Comparison of ENCODE assay signal across 10 cellular contexts in the genomic region with DNA sequence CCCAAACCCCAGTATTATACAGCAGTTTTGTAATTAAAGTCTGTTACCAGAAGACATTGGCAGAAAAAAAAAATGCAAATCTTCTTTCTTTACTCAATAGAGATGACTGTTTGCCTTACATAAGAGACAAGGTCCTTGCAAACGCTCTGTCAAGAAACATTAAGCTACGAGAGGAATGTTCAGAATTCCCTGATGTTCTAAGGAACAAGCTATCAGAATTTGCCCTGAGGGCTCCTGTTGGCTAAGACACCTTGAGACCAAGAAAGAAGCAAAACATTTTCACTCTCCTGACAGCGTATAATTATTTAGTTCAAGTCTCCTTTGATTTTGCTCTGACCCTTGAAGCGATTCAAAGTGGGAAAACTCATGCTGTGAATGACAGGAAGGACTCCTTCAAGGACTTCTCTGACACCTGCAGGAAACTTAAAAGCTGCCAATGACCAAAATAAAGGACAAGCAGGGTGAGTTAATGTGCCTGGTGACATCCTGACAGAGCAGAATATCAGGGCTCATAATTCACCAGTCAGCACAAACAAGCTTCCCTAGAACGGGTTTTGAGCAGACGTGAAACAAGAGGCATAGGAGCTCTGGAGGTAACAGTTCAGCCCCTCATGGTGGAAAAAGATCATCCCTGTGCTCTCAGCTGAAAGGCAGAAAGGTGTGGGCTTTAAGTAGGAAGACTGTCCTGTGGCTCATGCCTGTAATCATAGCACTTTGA. TPM values are rescaled to one million over a fixed set of nuclear protein-coding genes. Genes with fewer than 3 reads are reported as not detected.
DNase-seq lines count a peak whose midpoint lies in the region; ATAC-seq lines count a peak whose summit lies in the region.
"Had no signal": no experiment of that assay in that cellular context is flagged by ENCODE, and none has a peak within 500 bp of the region (broad histone marks: within the 10 kb centered on the region; RNA-seq: fewer than 3 reads in every experiment).

No MANE protein-coding gene starts in this region.

- peak overlapping the region; percentile 85 for H3K4me3 Mint-ChIP-seq in T-helper 1 cell treated with Interleukin-12 subunit alpha and Interleukin-12 subunit beta and Interleukin-4 antibody, amounts not matched to agents 30 μg/mL and 1 μg/mL, for 36 hours
- H3K4me3 Mint-ChIP-seq in activated CD4-positive, alpha-beta memory T cell treated with anti-CD3 and anti-CD28 coated beads for 36 hours: peak overlapping the region; percentile 45
- peak overlapping the region; percentile 73 to 80 (median 80) for H3K4me3 Mint-ChIP-seq in immature natural killer cell

- H3K9me3 Mint-ChIP-seq in T-helper 1 cell treated with Interleukin-12 subunit alpha and Interleukin-12 subunit beta and Interleukin-4 antibody, amounts not matched to agents 30 μg/mL and 1 μg/mL, for 36 hours: no peaks in the 10 kb centered on the region
- H3K9me3 Mint-ChIP-seq in activated CD4-positive, alpha-beta memory T cell treated with anti-CD3 and anti-CD28 coated beads for 36 hours: no peaks in the 10 kb centered on the region
- no peaks in the 10 kb centered on the region for H3K9me3 Mint-ChIP-seq in immature natural killer cell

- peak overlapping the region; percentile 4 to 62 (median 17) for H3K9ac ChIP-seq in subcutaneous abdominal adipose tissue (ENCODE audit: low read length in 5 of 5)

- no peak for DNase-seq in T-helper 1 cell
- DNase-seq in activated CD4-positive, alpha-beta memory T cell treated with anti-CD3 and anti-CD28 coated beads for 36 hours: no peak
- DNase-seq in immature natural killer cell: no peak
- DNase-seq in effector CD8-positive, alpha-beta T cell (lab: John Stamatoyannopoulos, UW): no peak
- DNase-seq in GOT3 (lab: John Stamatoyannopoulos, UW): no peak
- DNase-seq: ACHN had no signal

- intact Hi-C loops in activated CD4-positive, alpha-beta memory T cell treated with anti-CD3 and anti-CD28 coated beads for 36 hours (cut with micrococcal nuclease): loop anchor here (1.0 to 10.0 kb wide), 4 partner anchors 25 to 582 kb away; a partner anchor contains a TSS

- peaks cover 0 to 7% (median 0%) of the 10 kb centered on the region in 5 donors for H3K36me3 ChIP-seq in subcutaneous abdominal adipose tissue (ENCODE audit: control insufficient read depth in 5 of 5, insufficient read depth in 5 of 5, low read length in 5 of 5)

- peaks cover 52% of the 10 kb centered on the region for H3K4me1 Mint-ChIP-seq in T-helper 1 cell treated with Interleukin-12 subunit alpha and Interleukin-12 subunit beta and Interleukin-4 antibody, amounts not matched to agents 30 μg/mL and 1 μg/mL, for 36 hours (ENCODE audit: low read depth)
- H3K4me1 Mint-ChIP-seq in activated CD4-positive, alpha-beta memory T cell treated with anti-CD3 and anti-CD28 coated beads for 36 hours (ENCODE audit: low read depth): peaks cover 68% of the 10 kb centered on the region
- peaks cover 73 to 77% of the 10 kb centered on the region in 2 donors for H3K4me1 Mint-ChIP-seq in immature natural killer cell

- CTCF ChIA-PET in activated CD4-positive, alpha-beta memory T cell treated with anti-CD3 and anti-CD28 coated beads for 36 hours (lab: Charles Lee): interaction anchor here (0.6 to 5.4 kb wide), 16 partner anchors 17 to 231 kb away, joined by 3 to 49 read pairs (median 6); a partner anchor contains a TSS

- H3K9me3 ChIP-seq in subcutaneous abdominal adipose tissue (ENCODE audit: control insufficient read depth in 5 of 5, low read length in 5 of 5): no peaks in the 10 kb centered on the region
- H3K9me3 ChIP-seq: body of pancreas had no signal

- H3K27me3 ChIP-seq in subcutaneous abdominal adipose tissue (ENCODE audit: control insufficient read depth in 5 of 5, insufficient read depth in 4 of 5, low read length in 5 of 5): no peaks in the 10 kb centered on the region
- H3K27me3 ChIP-seq: body of pancreas had no signal

- peak overlapping the region; percentile 94 for H3K27ac Mint-ChIP-seq in T-helper 1 cell treated with Interleukin-12 subunit alpha and Interleukin-12 subunit beta and Interleukin-4 antibody, amounts not matched to agents 30 μg/mL and 1 μg/mL, for 36 hours
- peak overlapping the region; percentile 91 for H3K27ac Mint-ChIP-seq in activated CD4-positive, alpha-beta memory T cell treated with anti-CD3 and anti-CD28 coated beads for 36 hours
- peak overlapping the region; percentile 86 to 93 (median 88) for H3K27ac Mint-ChIP-seq in immature natural killer cell

- POLR2A ChIA-PET in activated CD4-positive, alpha-beta memory T cell treated with anti-CD3 and anti-CD28 coated beads for 36 hours (lab: Charles Lee): interaction anchor here (0.7 to 1.7 kb wide), 11 partner anchors 13 to 330 kb away, joined by 3 to 9 read pairs (median 5); a partner anchor contains a TSS

- H3K4me1 ChIP-seq in subcutaneous abdominal adipose tissue (ENCODE audit: control insufficient read depth in 5 of 5, insufficient read depth in 5 of 5, low read length in 5 of 5): peaks cover 12 to 75% (median 66%) of the 10 kb centered on the region in 5 donors

- H3K4me3 ChIP-seq in subcutaneous abdominal adipose tissue (ENCODE audit: low read depth in 1 of 5, low read length in 5 of 5): peak overlapping the region in 2 of 5 donors; percentile 5 to 44
- H3K4me3 ChIP-seq: body of pancreas had no signal

- H3K27me3 Mint-ChIP-seq in T-helper 1 cell treated with Interleukin-12 subunit alpha and Interleukin-12 subunit beta and Interleukin-4 antibody, amounts not matched to agents 30 μg/mL and 1 μg/mL, for 36 hours (ENCODE audit: low read depth): no peaks in the 10 kb centered on the region
- no peaks in the 10 kb centered on the region for H3K27me3 Mint-ChIP-seq in activated CD4-positive, alpha-beta memory T cell treated with anti-CD3 and anti-CD28 coated beads for 36 hours
- peaks cover 0 to 12% (median 9%) of the 10 kb centered on the region in 3 donors for H3K27me3 Mint-ChIP-seq in immature natural killer cell (ENCODE audit: low read depth in 3 of 3)

- peaks cover 32% of the 10 kb centered on the region for H3K36me3 Mint-ChIP-seq in T-helper 1 cell treated with Interleukin-12 subunit alpha and Interleukin-12 subunit beta and Interleukin-4 antibody, amounts not matched to agents 30 μg/mL and 1 μg/mL, for 36 hours (ENCODE audit: low read depth)
- peaks cover 21% of the 10 kb centered on the region for H3K36me3 Mint-ChIP-seq in activated CD4-positive, alpha-beta memory T cell treated with anti-CD3 and anti-CD28 coated beads for 36 hours
- peaks cover 4 to 8% (median 8%) of the 10 kb centered on the region in 3 donors for H3K36me3 Mint-ChIP-seq in immature natural killer cell

- peak overlapping the region; percentile 51 for H3K27ac ChIP-seq in subcutaneous abdominal adipose tissue (ENCODE audit: low read depth, low read length)

- ATAC-seq in GM19324 (IDR thresholded peaks at IDR 0.05; ENCODE audit: low FRiP score, unreplicated experiment): no peak
- ATAC-seq: body of pancreas had no signal

RNA-seq across cellular contexts. Expression of a gene that starts 2.5 kb away (rescaled TPM):
- total RNA-seq in activated CD4-positive, alpha-beta memory T cell treated with anti-CD3 and anti-CD28 coated beads for 36 hours: 10 to 100 TPM; 77.6 to 79.5 TPM
- polyA plus RNA-seq in immature natural killer cell: 100 to 1,000 TPM; 115 to 181 (median 141) TPM

RNA-seq across cellular contexts. Expression of a gene that starts 19.2 kb away (rescaled TPM):
- 10 to 100 TPM; 56.4 to 60.0 TPM for total RNA-seq in activated CD4-positive, alpha-beta memory T cell treated with anti-CD3 and anti-CD28 coated beads for 36 hours
- polyA plus RNA-seq in immature natural killer cell: 10 to 100 TPM; 38.3 to 42.0 (median 40.9) TPM

RNA-seq across cellular contexts. Expression of a gene that starts 27.7 kb away (rescaled TPM):
- total RNA-seq in activated CD4-positive, alpha-beta memory T cell treated with anti-CD3 and anti-CD28 coated beads for 36 hours: 10 to 100 TPM; 51.4 to 57.6 TPM
- 10 to 100 TPM; 26.0 to 48.4 (median 32.0) TPM for polyA plus RNA-seq in immature natural killer cell

RNA-seq across cellular contexts. Expression of a gene that starts 36.0 kb away (rescaled TPM):
- total RNA-seq in activated CD4-positive, alpha-beta memory T cell treated with anti-CD3 and anti-CD28 coated beads for 36 hours: 10 to 100 TPM; 63.0 to 70.1 TPM
- polyA plus RNA-seq in immature natural killer cell: 10 to 100 TPM in 2 of 3 donors, 1 to 10 TPM in 1; 9.5 to 29.6 (median 24.8) TPM

RNA-seq across cellular contexts. Expression of a gene that starts 44.2 kb away (rescaled TPM):
- not detected for total RNA-seq in activated CD4-positive, alpha-beta memory T cell treated with anti-CD3 and anti-CD28 coated beads for 36 hours
- not detected for polyA plus RNA-seq in immature natural killer cell
- total RNA-seq: body of pancreas had no signal
